Comparison of ENCODE assay signal across 28 cellular contexts in the genomic region with DNA sequence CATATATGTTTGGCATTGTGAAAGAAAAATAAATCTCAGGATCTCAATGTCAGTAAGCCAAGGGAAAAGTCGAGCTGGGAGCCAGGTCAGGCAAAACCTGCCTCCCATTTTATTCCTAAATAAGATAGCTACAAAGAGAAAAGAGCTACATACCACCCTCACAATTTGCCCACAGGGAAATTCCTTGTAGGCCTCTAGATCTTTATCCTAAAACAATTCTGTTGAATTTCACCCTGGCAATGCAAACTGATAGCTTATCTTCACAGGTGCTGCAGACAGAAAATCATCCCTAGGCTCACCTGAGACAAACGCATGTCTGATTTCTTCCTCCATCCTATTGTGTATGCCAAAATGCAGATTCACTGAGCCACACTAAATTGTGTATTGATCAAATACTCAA.
"Had no signal": no experiment of that assay in that cellular context is flagged by ENCODE, and none has a peak within 500 bp of the region (broad histone marks: within the 10 kb centered on the region; RNA-seq: fewer than 3 reads in every experiment).

No MANE protein-coding gene starts in this region.

- H2AFZ ChIP-seq: parathyroid adenoma had no signal

- ATAC-seq: natural killer cell; psoas muscle; right cardiac atrium; right lobe of liver; stimulated activated effector memory CD8-positive, alpha-beta T cell treated with anti-CD3 and anti-CD28 coated beads, Interleukin-12 subunit alpha, Interleukin-12 subunit beta, amount 100 ng/mL, for 72 hours; stimulated activated naive B cell treated with anti-CD40 and anti-IgM and Interleukin-4, amounts not matched to agents 10 μg/mL and 1 μg/mL and 100 μg/mL, for 72 hours; upper lobe of right lung had no signal

- H3K36me3 ChIP-seq: neural progenitor cell, ovary, right lobe of liver, sigmoid colon, stomach, thoracic aorta, thyroid gland, tibial nerve, upper lobe of right lung, uterus had no signal

- H3K27me3 Mint-ChIP-seq: stimulated activated naive B cell treated with anti-CD40 and anti-IgM and Interleukin-4, amounts not matched to agents 10 μg/mL and 1 μg/mL and 100 μg/mL, for 72 hours; stimulated activated naive CD8-positive, alpha-beta T cell treated with anti-CD3 and anti-CD28 coated beads, Interleukin-15, Interleukin-2, amounts not matched to agents 100 ng/mL and 50 ng/mL, for 24 hours; type B pancreatic cell had no signal

- H3K36me3 Mint-ChIP-seq: neural progenitor cell; stimulated activated effector memory CD8-positive, alpha-beta T cell treated with anti-CD3 and anti-CD28 coated beads, Interleukin-12 subunit alpha, Interleukin-12 subunit beta, amount 100 ng/mL, for 72 hours; stimulated activated naive B cell treated with anti-CD40 and anti-IgM and Interleukin-4, amounts not matched to agents 10 μg/mL and 1 μg/mL and 100 μg/mL, for 72 hours; type B pancreatic cell had no signal

- H3K9me3 ChIP-seq: ovary, psoas muscle, right lobe of liver, sigmoid colon, stomach, thoracic aorta, thyroid gland, tibial nerve, upper lobe of right lung, uterus had no signal

- H3K4me3 Mint-ChIP-seq: natural killer cell; nephron; neural progenitor cell; stimulated activated effector memory CD8-positive, alpha-beta T cell treated with anti-CD3 and anti-CD28 coated beads, Interleukin-12 subunit alpha, Interleukin-12 subunit beta, amount 100 ng/mL, for 72 hours; stimulated activated naive B cell treated with anti-CD40 and anti-IgM and Interleukin-4, amounts not matched to agents 10 μg/mL and 1 μg/mL and 100 μg/mL, for 72 hours; stimulated activated naive CD8-positive, alpha-beta T cell treated with anti-CD3 and anti-CD28 coated beads, Interleukin-15, Interleukin-2, amounts not matched to agents 100 ng/mL and 50 ng/mL, for 24 hours; type B pancreatic cell had no signal

- DNase-seq: natural killer cell; occipital lobe; ovary; posterior cingulate gyrus; psoas muscle; right cardiac atrium; right lobe of liver; sigmoid colon; small intestine; stimulated activated CD4-positive, alpha-beta T cell treated with anti-CD3 and anti-CD28 coated beads, Interleukin-15, amount 100 ng/mL, for 24 hours; stimulated activated CD4-positive, alpha-beta T cell treated with anti-CD3 and anti-CD28 coated beads, Interleukin-2, amount 100 ng/mL, for 24 hours; stimulated activated CD4-positive, alpha-beta T cell treated with anti-CD3 and anti-CD28 coated beads, Interleukin-2, amount 100 ng/mL, for 48 hours; stimulated activated CD4-positive, alpha-beta T cell treated with anti-CD3 and anti-CD28 coated beads, Interleukin-4, amount 100 ng/mL, for 24 hours; stimulated activated naive B cell treated with anti-CD40 and anti-IgM and Interleukin-4, amounts not matched to agents 10 μg/mL and 1 μg/mL and 100 μg/mL, for 72 hours; stimulated activated naive CD4-positive, alpha-beta T cell treated with Interleukin-2 at 50 U/mL for 16 hours; stomach; thyroid gland; upper lobe of right lung; uterus had no signal

- H3K9me3 Mint-ChIP-seq: nephron, neural progenitor cell had no signal

- H3K79me2 ChIP-seq: parathyroid adenoma had no signal

- H3K9ac ChIP-seq: neural progenitor cell, parathyroid adenoma had no signal

- H3K27ac ChIP-seq: neural progenitor cell, ovary, parathyroid adenoma, psoas muscle, right lobe of liver, sigmoid colon, stomach, thoracic aorta, thyroid gland, tibial nerve, upper lobe of right lung, uterus had no signal

- H3K4me1 Mint-ChIP-seq: natural killer cell; nephron; neural progenitor cell; stimulated activated effector memory CD8-positive, alpha-beta T cell treated with anti-CD3 and anti-CD28 coated beads, Interleukin-12 subunit alpha, Interleukin-12 subunit beta, amount 100 ng/mL, for 72 hours; stimulated activated naive B cell treated with anti-CD40 and anti-IgM and Interleukin-4, amounts not matched to agents 10 μg/mL and 1 μg/mL and 100 μg/mL, for 72 hours had no signal

- H3K27me3 ChIP-seq: neural progenitor cell, ovary, right lobe of liver, sigmoid colon, stomach, thyroid gland, tibial nerve, upper lobe of right lung, uterus had no signal

- H3K27ac Mint-ChIP-seq: natural killer cell; nephron; neural progenitor cell; progenitor cell of endocrine pancreas; stimulated activated effector memory CD8-positive, alpha-beta T cell treated with anti-CD3 and anti-CD28 coated beads, Interleukin-12 subunit alpha, Interleukin-12 subunit beta, amount 100 ng/mL, for 72 hours; stimulated activated naive B cell treated with anti-CD40 and anti-IgM and Interleukin-4, amounts not matched to agents 10 μg/mL and 1 μg/mL and 100 μg/mL, for 72 hours; stimulated activated naive CD8-positive, alpha-beta T cell treated with anti-CD3 and anti-CD28 coated beads, Interleukin-15, Interleukin-2, amounts not matched to agents 100 ng/mL and 50 ng/mL, for 24 hours; type B pancreatic cell had no signal

- H3K4me1 ChIP-seq: neural progenitor cell, parathyroid adenoma, psoas muscle, right lobe of liver, sigmoid colon, stomach, thyroid gland, tibial nerve, upper lobe of right lung, uterus had no signal

- H3K4me2 ChIP-seq: neural progenitor cell had no signal

- H3K4me3 ChIP-seq: neural progenitor cell, ovary, psoas muscle, right lobe of liver, sigmoid colon, stomach, thoracic aorta, thyroid gland, tibial nerve, upper lobe of right lung, uterus had no signal
